11 cellular contexts compared by ENCODE assay signal in the genomic region with DNA sequence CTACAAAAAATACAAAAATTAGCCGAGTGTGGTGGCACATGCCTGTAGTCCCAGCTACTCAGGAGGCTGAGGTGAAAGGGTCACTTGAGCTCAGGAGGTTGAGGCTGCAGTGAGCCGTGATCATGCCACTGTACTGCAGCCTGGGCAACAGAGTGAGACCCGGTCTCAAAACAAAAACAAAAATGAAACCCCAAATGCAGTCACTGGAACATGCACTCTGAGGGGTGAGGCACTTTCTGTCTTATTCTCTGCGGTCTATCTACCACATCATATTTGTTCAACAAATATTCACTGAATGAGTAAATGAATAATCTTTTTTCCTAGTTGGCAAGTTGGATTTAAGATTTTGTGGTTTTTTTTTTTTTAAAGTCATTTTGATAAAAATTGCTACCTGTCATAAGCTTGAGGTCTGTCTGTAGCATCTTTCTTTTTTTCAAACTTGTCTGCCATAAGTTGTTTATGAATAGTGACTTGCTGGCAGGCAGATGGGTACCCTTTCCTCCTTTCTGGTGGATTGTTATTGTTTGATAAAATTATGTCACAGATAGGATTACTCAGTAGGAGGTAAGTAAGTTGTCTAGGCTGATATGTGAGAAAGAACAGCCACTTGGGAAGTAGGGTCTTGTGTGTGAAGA. TPM values are rescaled to one million over a fixed set of nuclear protein-coding genes. Genes with fewer than 3 reads are reported as not detected.
A peak's percentile ranks its signal among the peaks of the same experiment; 100 is the strongest.
DNase-seq lines count a peak whose midpoint lies in the region; ATAC-seq and TF ChIP-seq lines count a peak whose summit lies in the region.
"Had no signal": no experiment of that assay in that cellular context is flagged by ENCODE, and none has a peak within 500 bp of the region (broad histone marks: within the 10 kb centered on the region; RNA-seq: fewer than 3 reads in every experiment).

No MANE protein-coding gene starts in this region.

- peaks cover 24% of the 10 kb centered on the region for H3K4me1 Mint-ChIP-seq in WTC11
- peaks cover 29 to 41% of the 10 kb centered on the region in 2 donors for H3K4me1 Mint-ChIP-seq in stimulated activated naive B cell treated with anti-CD40 and anti-IgM and Interleukin-4, amounts not matched to agents 10 μg/mL and 1 μg/mL and 100 μg/mL, for 72 hours

- no peaks in the 10 kb centered on the region for H3K36me3 ChIP-seq in left lung
- no peaks in the 10 kb centered on the region for H3K36me3 ChIP-seq in lower lobe of right lung
- H3K36me3 ChIP-seq: right lobe of liver had no signal

- no peak overlapping the region for H3K4me3 Mint-ChIP-seq in WTC11
- peak overlapping the region in 1 of 2 donors; percentile 10 for H3K4me3 Mint-ChIP-seq in stimulated activated naive B cell treated with anti-CD40 and anti-IgM and Interleukin-4, amounts not matched to agents 10 μg/mL and 1 μg/mL and 100 μg/mL, for 72 hours

- H3K4me3 ChIP-seq in left lung: no peak overlapping the region
- H3K4me3 ChIP-seq in lower lobe of right lung: no peak overlapping the region
- H3K4me3 ChIP-seq in dorsolateral prefrontal cortex: no peak overlapping the region
- H3K4me3 ChIP-seq: K562, right lobe of liver had no signal

- H3K27ac ChIP-seq in left lung (no peak overlapping the region), lower lobe of right lung (no peak overlapping the region), dorsolateral prefrontal cortex (peak overlapping the region in 2 of 59 donors; percentile 5 to 16)
- H3K27ac ChIP-seq: C4-2B, right lobe of liver had no signal

- ATAC-seq in HG02938 (IDR thresholded peaks at IDR 0.05; ENCODE audit: unreplicated experiment): peak; percentile 84
- ATAC-seq in WTC11: no peak
- ATAC-seq in stimulated activated naive B cell treated with anti-CD40 and anti-IgM and Interleukin-4, amounts not matched to agents 10 μg/mL and 1 μg/mL and 100 μg/mL, for 72 hours (replicated peaks): peak; percentile 57 to 68
- no peak for ATAC-seq in left lung
- no peak for ATAC-seq in lower lobe of right lung
- ATAC-seq: K562, right lobe of liver had no signal

- peak; percentile 36 for DNase-seq in stimulated activated CD4-positive, alpha-beta T cell treated with anti-CD3 and anti-CD28 coated beads, Interleukin-15, amount 100 ng/mL, for 24 hours
- no peak for DNase-seq in stimulated activated CD4-positive, alpha-beta T cell treated with anti-CD3 and anti-CD28 coated beads, Interleukin-12 subunit alpha, Interleukin-12 subunit beta, amount 100 ng/mL, for 4 hours
- DNase-seq in WTC11 (ENCODE audit: low spot score) (no peak), left lung (no peak), lower lobe of right lung (no peak), dorsolateral prefrontal cortex (no peak)
- peak; percentile 34 for DNase-seq in stimulated activated naive B cell treated with anti-CD40 and anti-IgM and Interleukin-4, amounts not matched to agents 10 μg/mL and 1 μg/mL and 100 μg/mL, for 72 hours
- DNase-seq: right lobe of liver had no signal

- no peaks in the 10 kb centered on the region for H3K27me3 ChIP-seq in left lung
- H3K27me3 ChIP-seq in lower lobe of right lung (ENCODE audit: low read depth): no peaks in the 10 kb centered on the region
- H3K27me3 ChIP-seq in dorsolateral prefrontal cortex: no peaks in the 10 kb centered on the region
- H3K27me3 ChIP-seq: right lobe of liver had no signal

- H3K4me1 ChIP-seq in left lung (peaks cover 0 to 3% of the 10 kb centered on the region in 2 donors), lower lobe of right lung (no peaks in the 10 kb centered on the region)
- H3K4me1 ChIP-seq: right lobe of liver had no signal

- no peaks in the 10 kb centered on the region for H3K9me3 ChIP-seq in left lung
- H3K9me3 ChIP-seq in lower lobe of right lung: no peaks in the 10 kb centered on the region
- H3K9me3 ChIP-seq: right lobe of liver had no signal

- no peaks in the 10 kb centered on the region for H3K9me3 Mint-ChIP-seq in WTC11
- H3K9me3 Mint-ChIP-seq in stimulated activated naive B cell treated with anti-CD40 and anti-IgM and Interleukin-4, amounts not matched to agents 10 μg/mL and 1 μg/mL and 100 μg/mL, for 72 hours: no peaks in the 10 kb centered on the region

- POLR2A ChIA-PET in WTC11 (lab: Charles Lee): no interaction called here

- H3K36me3 Mint-ChIP-seq in WTC11: no peaks in the 10 kb centered on the region
- no peaks in the 10 kb centered on the region for H3K36me3 Mint-ChIP-seq in stimulated activated naive B cell treated with anti-CD40 and anti-IgM and Interleukin-4, amounts not matched to agents 10 μg/mL and 1 μg/mL and 100 μg/mL, for 72 hours

- CTCF ChIA-PET in WTC11 (lab: Charles Lee): interaction anchor here (1.1 to 1.8 kb wide), 3 partner anchors 16 to 24 kb away, joined by 3 to 9 read pairs (median 5); no protein-coding TSS in a partner anchor

- H3K27me3 Mint-ChIP-seq in WTC11 (ENCODE audit: low read depth): no peaks in the 10 kb centered on the region
- H3K27me3 Mint-ChIP-seq in stimulated activated naive B cell treated with anti-CD40 and anti-IgM and Interleukin-4, amounts not matched to agents 10 μg/mL and 1 μg/mL and 100 μg/mL, for 72 hours: peaks cover 0 to 8% of the 10 kb centered on the region in 2 donors

- intact Hi-C loops in left lung (cut with DNase I): no loop called here
- intact Hi-C loops in lower lobe of right lung (cut with DNase I): loop anchor here (10.0 kb wide), 1 partner anchor 232 kb away; no protein-coding TSS in a partner anchor
- intact Hi-C loops in dorsolateral prefrontal cortex (cut with DNase I): no loop called here

- H3K27ac Mint-ChIP-seq in WTC11: no peak overlapping the region
- H3K27ac Mint-ChIP-seq in stimulated activated naive B cell treated with anti-CD40 and anti-IgM and Interleukin-4, amounts not matched to agents 10 μg/mL and 1 μg/mL and 100 μg/mL, for 72 hours: peak overlapping the region; percentile 47

- TF ChIP-seq CTCF in WTC11 (IDR thresholded peaks at IDR 0.05) (no peak), left lung (IDR thresholded peaks at IDR 0.05) (no peak), lower lobe of right lung (IDR thresholded peaks at IDR 0.05) (no peak), dorsolateral prefrontal cortex (IDR thresholded peaks at IDR 0.05 in 54 of 56, conservative IDR thresholded peaks at IDR 0.05 in 2 of 56; ENCODE audit: low read depth in 1 of 56, partially characterized antibody in 56 of 56) (no peak)

TF ChIP-seq in WTC11, 78 proteins besides CTCF, POLR2A, EP300 and RAD21:
- no peak for TF ChIP-seq E2F4 (CRISPR knock-in tag; IDR thresholded peaks at IDR 0.05; ENCODE audit: borderline replicate concordance, low read depth)
- 0 out of 2 replicates have a peak, but pooled peaks have one; percentile 12 for TF ChIP-seq ZNF121 (CRISPR knock-in tag; IDR thresholded peaks at IDR 0.05)

RNA-seq across cellular contexts. Expression of gene CHRNA1, which starts 11.8 kb away (rescaled TPM):
- total RNA-seq in WTC11 (2021) (not detected in 3 replicates), left lung (not detected), lower lobe of right lung (not detected), dorsolateral prefrontal cortex (1 to 10 TPM in 46 of 120 experiments, under 1 TPM in 70, not detected in 4; 0.28 to 2.6 (median 0.94) TPM)
- total RNA-seq: K562 had no signal

Comparison
In these comparisons a context has a peak if more than half of its experiments do, and no peak if none do; other contexts are left out.
1. DNase-seq: peak in stimulated activated CD4-positive, alpha-beta T cell treated with anti-CD3 and anti-CD28 coated beads, Interleukin-15, amount 100 ng/mL, for 24 hours (single experiment) and stimulated activated naive B cell treated with anti-CD40 and anti-IgM and Interleukin-4, amounts not matched to agents 10 μg/mL and 1 μg/mL and 100 μg/mL, for 72 hours (single experiment); none in stimulated activated CD4-positive, alpha-beta T cell treated with anti-CD3 and anti-CD28 coated beads, Interleukin-12 subunit alpha, Interleukin-12 subunit beta, amount 100 ng/mL, for 4 hours (single experiment), WTC11 (single experiment), left lung (0 of 2), lower lobe of right lung (single experiment) and dorsolateral prefrontal cortex (0 of 10).
2. ATAC-seq: peak in HG02938 (single experiment) and stimulated activated naive B cell treated with anti-CD40 and anti-IgM and Interleukin-4, amounts not matched to agents 10 μg/mL and 1 μg/mL and 100 μg/mL, for 72 hours (2 of 2); none in WTC11 (single experiment), left lung (single experiment) and lower lobe of right lung (0 of 2).